In genomic region chr11:46277313-46277622, GRCh38 we compare ENCODE assay signal across 8 cellular contexts. TPM values are rescaled to one million over a fixed set of nuclear protein-coding genes. Genes with fewer than 3 reads are reported as not detected.
A peak's percentile ranks its signal among the peaks of the same experiment; 100 is the strongest.
DNase-seq lines count a peak whose midpoint lies in the region; ATAC-seq and TF ChIP-seq lines count a peak whose summit lies in the region.

No MANE protein-coding gene starts in this region.

- H3K9me3 Mint-ChIP-seq in dendritic cell treated with granulocyte-macrophage colony-stimulating factor and Interleukin-4, amounts not matched to agents 40 ng/mL and 50 ng/mL, for 4 days: no peaks in the 10 kb centered on the region
- H3K9me3 Mint-ChIP-seq in nephron: no peaks in the 10 kb centered on the region

- H3K4me1 Mint-ChIP-seq in dendritic cell treated with granulocyte-macrophage colony-stimulating factor and Interleukin-4, amounts not matched to agents 40 ng/mL and 50 ng/mL, for 4 days (ENCODE audit: low read depth): peaks cover 31% of the 10 kb centered on the region
- H3K4me1 Mint-ChIP-seq in nephron: peaks cover 83% of the 10 kb centered on the region

- DNase-seq in CD1c-positive myeloid dendritic cell (ENCODE audit: extremely low spot score) (peak; percentile 20), LHCN-M2 (ENCODE audit: low read depth) (peak; percentile 65), SK-N-DZ (ENCODE audit: low spot score) (no peak), cerebellar nuclear complex (lab: John Stamatoyannopoulos, UW) (no peak)

- no peak for TF ChIP-seq CTCF in nephron (IDR thresholded peaks at IDR 0.05; ENCODE audit: unreplicated experiment in 3 of 3)

- H3K27ac Mint-ChIP-seq in dendritic cell treated with granulocyte-macrophage colony-stimulating factor and Interleukin-4, amounts not matched to agents 40 ng/mL and 50 ng/mL, for 4 days: no peak overlapping the region
- H3K27ac Mint-ChIP-seq in nephron: peak overlapping the region; percentile 92 to 97 (median 94)

- intact Hi-C loops in dendritic cell treated with granulocyte-macrophage colony-stimulating factor and Interleukin-4, amounts not matched to agents 40 ng/mL and 50 ng/mL, for 4 days (cut with micrococcal nuclease): no loop called here

- peaks cover 53% of the 10 kb centered on the region for H3K27me3 Mint-ChIP-seq in dendritic cell treated with granulocyte-macrophage colony-stimulating factor and Interleukin-4, amounts not matched to agents 40 ng/mL and 50 ng/mL, for 4 days
- H3K27me3 Mint-ChIP-seq in nephron (ENCODE audit: low read depth): peaks cover 22% of the 10 kb centered on the region

- no peaks in the 10 kb centered on the region for H3K36me3 Mint-ChIP-seq in dendritic cell treated with granulocyte-macrophage colony-stimulating factor and Interleukin-4, amounts not matched to agents 40 ng/mL and 50 ng/mL, for 4 days (ENCODE audit: low read depth)
- H3K36me3 Mint-ChIP-seq in nephron (ENCODE audit: low read depth): no peaks in the 10 kb centered on the region

- ATAC-seq in HG03342 (IDR thresholded peaks at IDR 0.05; ENCODE audit: unreplicated experiment): no peak
- ATAC-seq in GM18870 (IDR thresholded peaks at IDR 0.05; ENCODE audit: unreplicated experiment): no peak

- peak overlapping the region; percentile 62 for H3K4me3 Mint-ChIP-seq in dendritic cell treated with granulocyte-macrophage colony-stimulating factor and Interleukin-4, amounts not matched to agents 40 ng/mL and 50 ng/mL, for 4 days
- H3K4me3 Mint-ChIP-seq in nephron: peak overlapping the region; percentile 97 to 99 (median 98)

RNA-seq across cellular contexts. Expression of gene CREB3L1, which starts 0.2 kb away (rescaled TPM):
- total RNA-seq in LHCN-M2 (2014; rRNA removed): 21.0 and 23.9 TPM in 2 replicates
- 126 TPM for polyA plus RNA-seq in LHCN-M2 (2012)
- 0.21 TPM in 1 of 2 replicates, not detected in the other for polyA plus RNA-seq in SK-N-DZ (2014; cell fraction: cytosol; rRNA removed)
- not detected in 2 replicates for polyA plus RNA-seq in SK-N-DZ (2014; cell fraction: nucleus; rRNA removed)

Comparison
In these comparisons a context has a peak if more than half of its experiments do, and no peak if none do; other contexts are left out.
1. DNase-seq: peak in CD1c-positive myeloid dendritic cell (single experiment) and LHCN-M2 (single experiment); none in SK-N-DZ (single experiment) and cerebellar nuclear complex (0 of 2).